In genomic region chr13:50589651-50590054, GRCh38 we compare ENCODE assay signal across 11 cellular contexts.
A peak's percentile ranks its signal among the peaks of the same experiment; 100 is the strongest.
DNase-seq lines count a peak whose midpoint lies in the region; ATAC-seq, FAIRE-seq and TF ChIP-seq lines count a peak whose summit lies in the region.
"Had no signal": no experiment of that assay in that cellular context is flagged by ENCODE, and none has a peak within 500 bp of the region (broad histone marks: within the 10 kb centered on the region; RNA-seq: fewer than 3 reads in every experiment).

No MANE protein-coding gene starts in this region.

- H2AFZ ChIP-seq in Loucy (ENCODE audit: low read length), result no peak overlapping the region

- FAIRE-seq in bronchial epithelial cell (lab: Jason Lieb, UNC), result no peak
- FAIRE-seq: D721Med, small intestine had no signal

- DNase-seq in BJ (ENCODE audit: low read depth), result peak; percentile 66
- peak; percentile 89 for DNase-seq in bronchial epithelial cell (ENCODE audit: low read depth)
- no peak for DNase-seq in mucosa of descending colon
- DNase-seq in NCI-H748 (lab: John Stamatoyannopoulos, UW; ENCODE audit: unreplicated experiment), result no peak
- no peak for DNase-seq in activated T-cell treated with anti-CD3 and anti-CD28 coated beads, Interleukin-2, amount 50 U/mL, for 1 hour
- DNase-seq in NCI-H1105 (lab: John Stamatoyannopoulos, UW), result no peak
- DNase-seq: NCI-H1930 had no signal

- peaks cover 84% of the 10 kb centered on the region for H3K4me1 ChIP-seq in Loucy (ENCODE audit: insufficient read depth, low read length, poor library complexity, severe bottlenecking)
- no peaks in the 10 kb centered on the region for H3K4me1 ChIP-seq in mucosa of descending colon (ENCODE audit: low read depth)

- H3K9ac ChIP-seq in Loucy (ENCODE audit: low read depth, low read length, poor library complexity, severe bottlenecking), result peak overlapping the region; percentile 35

- CTCF ChIA-PET in BJ (lab: Yijun Ruan, JAX), result interaction anchor here (1.3 to 2.4 kb wide), 4 partner anchors 9 to 211 kb away, joined by 3 to 7 read pairs (median 4); no protein-coding TSS in a partner anchor

- H3K4me2 ChIP-seq in Loucy (ENCODE audit: low read depth, low read length, poor library complexity, severe bottlenecking), result peak overlapping the region; percentile 57

- H3K27me3 ChIP-seq in BJ (ENCODE audit: control insufficient read depth, insufficient read depth, low read length) (peaks cover 1% of the 10 kb centered on the region; the same call in 1 of the 2 replicates), Loucy (ENCODE audit: insufficient read depth, low read length, poor library complexity, severe bottlenecking) (no peaks in the 10 kb centered on the region), bronchial epithelial cell (ENCODE audit: control insufficient read depth, insufficient read depth, low read length) (no peaks in the 10 kb centered on the region)

- H3K9me2 ChIP-seq in Loucy (replicated peaks; ENCODE audit: low read depth, low read length), result no peaks in the 10 kb centered on the region

- H3F3A ChIP-seq in Loucy (ENCODE audit: low read depth), result peaks cover 17% of the 10 kb centered on the region; the same call in 1 of the 2 replicates

- POLR2A ChIA-PET in BJ (lab: Charles Lee), result no interaction called here

- TF ChIP-seq CTCF in BJ (IDR thresholded peaks at IDR 0.05; ENCODE audit: insufficient read depth, low read depth, low read length) (no peak), Loucy (conservative IDR thresholded peaks at IDR 0.05; ENCODE audit: low read length) (no peak), bronchial epithelial cell (IDR thresholded peaks at IDR 0.05; ENCODE audit: insufficient read depth, low read length, severe bottlenecking) (no peak), mucosa of descending colon (IDR thresholded peaks at IDR 0.05) (no peak)

- peaks cover 15% of the 10 kb centered on the region; the same call in 1 of the 2 replicates for H3K79me2 ChIP-seq in Loucy (ENCODE audit: insufficient read depth, low read length)

- no peaks in the 10 kb centered on the region for H4K20me1 ChIP-seq in Loucy (ENCODE audit: insufficient read depth, low read length, poor library complexity, severe bottlenecking)

- intact Hi-C loops in mucosa of descending colon (cut with DNase I, micrococcal nuclease), result no loop called here

- H3K4me3 ChIP-seq in BJ (ENCODE audit: low read depth, low read length) (no peak overlapping the region), Loucy (ENCODE audit: low read length, poor library complexity, severe bottlenecking) (peak overlapping the region; percentile 8), bronchial epithelial cell (ENCODE audit: low read depth, low read length) (no peak overlapping the region), mucosa of descending colon (no peak overlapping the region)

- peak; percentile 34 for ATAC-seq in mucosa of descending colon
- no peak for ATAC-seq in HG02588 (IDR thresholded peaks at IDR 0.05; ENCODE audit: unreplicated experiment)

- H3K36me3 ChIP-seq in BJ (ENCODE audit: control insufficient read depth, insufficient read depth, low read length) (no peaks in the 10 kb centered on the region), Loucy (ENCODE audit: insufficient read depth, low read length) (no peaks in the 10 kb centered on the region), bronchial epithelial cell (ENCODE audit: control insufficient read depth, insufficient read depth, low read length) (no peaks in the 10 kb centered on the region), mucosa of descending colon (ENCODE audit: low read depth) (no peaks in the 10 kb centered on the region)

- no peaks in the 10 kb centered on the region for H3K9me3 ChIP-seq in Loucy (ENCODE audit: insufficient read depth, low read depth, low read length)
- no peaks in the 10 kb centered on the region for H3K9me3 ChIP-seq in mucosa of descending colon

Comparison
In these comparisons a context has a peak if more than half of its experiments do, and no peak if none do; other contexts are left out.
1. DNase-seq: peak in BJ (single experiment) and bronchial epithelial cell (single experiment); none in mucosa of descending colon (0 of 3), NCI-H748 (single experiment), activated T-cell treated with anti-CD3 and anti-CD28 coated beads, Interleukin-2, amount 50 U/mL, for 1 hour (single experiment) and NCI-H1105 (single experiment).